ENCODE assay signal across 8 cellular contexts in genomic region chr7:149125864-149126661, GRCh38. TPM values are rescaled to one million over a fixed set of nuclear protein-coding genes. Genes with fewer than 3 reads are reported as not detected.
DNase-seq lines count a peak whose midpoint lies in the region; ATAC-seq, FAIRE-seq and TF ChIP-seq lines count a peak whose summit lies in the region.

Gene ZNF425, minus strand, starts transcription at chr7:149126324. Its CDS starts 111 bp downstream, at chr7:149126213.

- FAIRE-seq in HepG2 (lab: Jason Lieb, UNC) = peak; percentile 8

- peaks cover 17 to 22% (median 19%) of the 10 kb centered on the region in 10 experiments for H3K4me1 ChIP-seq in BLaER1 treated with 17β-estradiol and CSF1 and Interleukin-3, amounts not matched to agents 10 nM and 100 nM
- H3K4me1 ChIP-seq in HepG2 (ENCODE audit: insufficient read depth, low read length) = peaks cover 18% of the 10 kb centered on the region

- H3K36me3 ChIP-seq in BLaER1 treated with 17β-estradiol and CSF1 and Interleukin-3, amounts not matched to agents 10 nM and 100 nM = peaks cover 19 to 23% (median 22%) of the 10 kb centered on the region in 11 experiments
- H3K36me3 ChIP-seq in HepG2 (replicated peaks in 1 of 2; ENCODE audit: control insufficient read depth in 1 of 2, insufficient read depth in 2 of 2, low read length in 2 of 2) = peaks cover 0 to 10% of the 10 kb centered on the region in 2 experiments; a peak in 1 of 5 replicates

- in situ Hi-C loops in HepG2 (cut with HindIII; ENCODE audit: extremely low pct_ligation_motif_present, low pct_unique_long_range_greater_than_20kb) = no loop called here

- H3K27ac Mint-ChIP-seq in activated CD4-positive, alpha-beta T cell treated with anti-CD3 and anti-CD28 coated beads, Interleukin-2, amount 10 ng/mL, durations not matched to agents 24 days and 14 days = peak within 1 kb of the TSS; percentile 98

- peaks cover 5% of the 10 kb centered on the region for H3K9me3 Mint-ChIP-seq in activated CD4-positive, alpha-beta T cell treated with anti-CD3 and anti-CD28 coated beads, Interleukin-2, amount 10 ng/mL, durations not matched to agents 24 days and 14 days

- peaks cover 18% of the 10 kb centered on the region for H3K4me1 Mint-ChIP-seq in activated CD4-positive, alpha-beta T cell treated with anti-CD3 and anti-CD28 coated beads, Interleukin-2, amount 10 ng/mL, durations not matched to agents 24 days and 14 days

- TF ChIP-seq POLR2A in HepG2 (IDR thresholded peaks at IDR 0.05; ENCODE audit: insufficient read depth in 1 of 2, low read depth in 2 of 2, low read length in 2 of 2) = peak; percentile 96 to 97

- H3K4me3 ChIP-seq in BLaER1 treated with 17β-estradiol and CSF1 and Interleukin-3, amounts not matched to agents 10 nM and 100 nM = peak within 1 kb of the TSS; percentile 76 to 99 (median 91)
- peak within 1 kb of the TSS; percentile 97 for H3K4me3 ChIP-seq in coronary artery
- peak within 1 kb of the TSS; percentile 81 to 98 (median 92) for H3K4me3 ChIP-seq in HepG2 (replicated peaks in 1 of 3; ENCODE audit: insufficient read depth in 1 of 3, low read depth in 2 of 3, low read length in 3 of 3)

- H3K9me3 ChIP-seq in BLaER1 treated with 17β-estradiol and CSF1 and Interleukin-3, amounts not matched to agents 10 nM and 100 nM (replicated peaks in 1 of 11) = peaks cover 18 to 22% (median 20%) of the 10 kb centered on the region in 11 experiments
- H3K9me3 ChIP-seq in HepG2 (ENCODE audit: low read length) = peaks cover 10% of the 10 kb centered on the region

- H3K36me3 Mint-ChIP-seq in activated CD4-positive, alpha-beta T cell treated with anti-CD3 and anti-CD28 coated beads, Interleukin-2, amount 10 ng/mL, durations not matched to agents 24 days and 14 days (ENCODE audit: low read depth) = peaks cover 36% of the 10 kb centered on the region

- BruUV-seq in HepG2 (replicated peaks; lab: Mats Ljungman, UMichigan) = no TSS peak

- TF ChIP-seq RAD21 in HepG2 (CRISPR knock-in tag; IDR thresholded peaks at IDR 0.05) = peak; percentile 85; the same call in 1 of the 2 replicates

- TF ChIP-seq CTCF in coronary artery (IDR thresholded peaks at IDR 0.05) = peak; percentile 97
- TF ChIP-seq CTCF in HepG2 (CRISPR knock-in tag; IDR thresholded peaks at IDR 0.05) = peak; percentile 97

- H3K27me3 ChIP-seq in BLaER1 treated with 17β-estradiol and CSF1 and Interleukin-3, amounts not matched to agents 10 nM and 100 nM = no peaks in the 10 kb centered on the region
- H3K27me3 ChIP-seq in HepG2 (ENCODE audit: control insufficient read depth in 1 of 2, insufficient read depth in 2 of 2, low read length in 2 of 2) = no peaks in the 10 kb centered on the region; a peak in 2 of 5 replicates

- peak within 1 kb of the TSS; percentile 92 to 98 (median 96) for H3K9ac ChIP-seq in BLaER1 treated with 17β-estradiol and CSF1 and Interleukin-3, amounts not matched to agents 10 nM and 100 nM
- H3K9ac ChIP-seq in HepG2 (ENCODE audit: insufficient read depth, low read depth, low read length) = peak within 1 kb of the TSS; percentile 98

- DNase-seq in GM19240 (ENCODE audit: insufficient read length, low spot score) = peak; percentile 83
- DNase-seq in NCI-H510A treated with DMSO at 0.1 percent for 48 hours (lab: John Stamatoyannopoulos, UW) = peak; percentile 65
- DNase-seq in activated CD4-positive, alpha-beta T cell treated with anti-CD3 and anti-CD28 coated beads, Interleukin-2, amount 10 ng/mL, durations not matched to agents 24 days and 14 days = peak; percentile 99
- DNase-seq in coronary artery (ENCODE audit: low spot score) = peak; percentile 94
- peak; percentile 85 for DNase-seq in HepG2 (ENCODE audit: low spot score)
- DNase-seq in stimulated activated CD4-positive, alpha-beta T cell treated with anti-CD3 and anti-CD28 coated beads, Interleukin-4, amount 100 ng/mL, for 1 hour = peak; percentile 96

- ATAC-seq in HG03457 (IDR thresholded peaks at IDR 0.05; ENCODE audit: unreplicated experiment) = peak; percentile 87
- ATAC-seq in HepG2 = peak; percentile 92

- H4K20me1 ChIP-seq in BLaER1 treated with 17β-estradiol and CSF1 and Interleukin-3, amounts not matched to agents 10 nM and 100 nM = 0 out of 22 replicates have a peak, but pooled peaks cover 0 to 3% (median 0%) of the 10 kb centered on the region in 11 experiments
- H4K20me1 ChIP-seq in HepG2 (ENCODE audit: insufficient read depth, low read length) = no peaks in the 10 kb centered on the region

- H3K27me3 Mint-ChIP-seq in activated CD4-positive, alpha-beta T cell treated with anti-CD3 and anti-CD28 coated beads, Interleukin-2, amount 10 ng/mL, durations not matched to agents 24 days and 14 days = no peaks in the 10 kb centered on the region

- peak within 1 kb of the TSS; percentile 86 to 97 (median 95) for H3K27ac ChIP-seq in BLaER1 treated with 17β-estradiol and CSF1 and Interleukin-3, amounts not matched to agents 10 nM and 100 nM
- H3K27ac ChIP-seq in coronary artery (peak within 1 kb of the TSS; percentile 95 to 99), HepG2 (ENCODE audit: extremely low read length, insufficient read depth, low read length) (peak within 1 kb of the TSS; percentile 86)

- intact Hi-C loops in activated CD4-positive, alpha-beta T cell treated with anti-CD3 and anti-CD28 coated beads, Interleukin-2, amount 10 ng/mL, durations not matched to agents 24 days and 14 days (cut with micrococcal nuclease) = loop anchor here (1.0 to 10.0 kb wide), 7 partner anchors 21 to 371 kb away; partner anchors contain the start of genes PDIA4, ZNF398, ZNF746 and ZNF783
- intact Hi-C loops in HepG2 (cut with micrococcal nuclease; ENCODE audit: unreplicated experiment) = loop anchor here (1.0 kb wide), 2 partner anchors 22 to 36 kb away; partner anchors contain the start of gene ZNF786

- CTCF ChIA-PET in HepG2 (lab: Yijun Ruan, JAX; ENCODE audit: low intra/inter-chr PET ratio, low total read pairs) = interaction anchor here (0.6 to 3.5 kb wide), 3 partner anchors 21 to 120 kb away, joined by 3 to 26 read pairs (median 15); partner anchors contain the start of genes ZNF398 and ZNF786

- POLR2A ChIA-PET in HepG2 (lab: Yijun Ruan, JAX) = interaction anchor here (0.6 to 2.8 kb wide), 4 partner anchors 22 to 69 kb away, joined by 3 to 42 read pairs (median 4); partner anchors contain the start of genes ZNF282 and ZNF398

- H3K4me2 ChIP-seq in BLaER1 treated with 17β-estradiol and CSF1 and Interleukin-3, amounts not matched to agents 10 nM and 100 nM = peak within 1 kb of the TSS; percentile 80 to 97 (median 91)
- peak within 1 kb of the TSS; percentile 88 for H3K4me2 ChIP-seq in HepG2 (ENCODE audit: low read depth, low read length)

- peak in 1 of 2 experiments; percentile 62; a peak in 1 of 4 replicates for TF ChIP-seq EP300 in HepG2 (IDR thresholded peaks at IDR 0.05; ENCODE audit: low read depth in 2 of 2, low read length in 2 of 2)
- TF ChIP-seq EP300 in HepG2 (CRISPR knock-in tag; IDR thresholded peaks at IDR 0.05; ENCODE audit: borderline replicate concordance) = no peak

- H3K4me3 Mint-ChIP-seq in activated CD4-positive, alpha-beta T cell treated with anti-CD3 and anti-CD28 coated beads, Interleukin-2, amount 10 ng/mL, durations not matched to agents 24 days and 14 days = peak within 1 kb of the TSS; percentile 90

- H2AFZ ChIP-seq in HepG2 (ENCODE audit: low read length) = no peak within 1 kb of the TSS

- 0% methylated on average over 16 of the region's 72 CpGs for WGBS in HepG2 (ENCODE audit: low lambda C conversion rate)

- peaks cover 22% of the 10 kb centered on the region for H3K79me2 ChIP-seq in HepG2 (ENCODE audit: insufficient read depth, low read length)

TF ChIP-seq in HepG2, 621 proteins besides CTCF, POLR2A, EP300 and RAD21 (continues in another document):
- TF ChIP-seq TBL1XR1 (IDR thresholded peaks at IDR 0.05; ENCODE audit: borderline replicate concordance, low read length, partially characterized antibody) (peak; percentile 60), EEA1 (CRISPR knock-in tag; IDR thresholded peaks at IDR 0.05; ENCODE audit: borderline replicate concordance) (peak; percentile 57; the same call in 1 of the 2 replicates), TARDBP (CRISPR knock-in tag; IDR thresholded peaks at IDR 0.05) (peak; percentile 90), NPAS2 (CRISPR knock-in tag; IDR thresholded peaks at IDR 0.05; ENCODE audit: borderline replicate concordance) (no peak), PCBP2 (optimal IDR thresholded peaks at IDR 0.05; ENCODE audit: low read depth, low read length, poor library complexity, severe bottlenecking) (no peak)

RNA-seq across cellular contexts. Expression of gene ZNF425, which starts in this region (rescaled TPM):
- total RNA-seq in activated CD4-positive, alpha-beta T cell treated with anti-CD3 and anti-CD28 coated beads, Interleukin-2, amount 10 ng/mL, durations not matched to agents 24 days and 14 days = 0.44 and 0.92 TPM in 2 replicates
- total RNA-seq in HepG2 (2016; rRNA removed; fragmentation: Illumina TruSeq; extraction: Trizol) = 0.97 and 1.1 TPM in 2 replicates
- 0.09 and 0.61 TPM in 2 replicates for total RNA-seq in HepG2 (2016; cell fraction: cytosol; rRNA removed; fragmentation: Illumina TruSeq; extraction: Trizol; ENCODE audit: low read depth)
- total RNA-seq in HepG2 (2016; cell fraction: insoluble cytoplasmic fraction; rRNA removed; fragmentation: Illumina TruSeq; extraction: Trizol) = 0.82 and 1.1 TPM in 2 replicates
- 0.24 and 0.49 TPM in 2 replicates for total RNA-seq in HepG2 (2016; cell fraction: membrane; rRNA removed; fragmentation: Illumina TruSeq; extraction: Trizol)
- 0.43 and 0.53 TPM in 2 replicates for total RNA-seq in HepG2 (2016; cell fraction: nucleus; rRNA removed; fragmentation: Illumina TruSeq; extraction: Trizol)
- polyA plus RNA-seq in HepG2 (2011; rRNA removed) = 0.51 and 0.55 TPM in 2 replicates
- 0.51 and 0.69 TPM in 2 replicates for polyA plus RNA-seq in HepG2 (2011; cell fraction: cytosol; rRNA removed)
- 0.42 and 0.66 TPM in 2 replicates for polyA plus RNA-seq in HepG2 (2011; cell fraction: nucleus; rRNA removed)
- 0.97 and 1.6 TPM in 2 replicates for polyA plus RNA-seq in HepG2 (2012)
- polyA plus RNA-seq in HepG2 (2016; cell fraction: cytosol; fragmentation: Illumina TruSeq; extraction: Trizol; ENCODE audit: low read depth) = 0.28 TPM in 1 of 2 replicates, not detected in the other
- polyA plus RNA-seq in HepG2 (2016; cell fraction: insoluble cytoplasmic fraction; fragmentation: Illumina TruSeq; extraction: Trizol; ENCODE audit: low read depth) = 0.74 and 1.1 TPM in 2 replicates
- 0.17 and 0.31 TPM in 2 replicates for polyA plus RNA-seq in HepG2 (2016; cell fraction: membrane; fragmentation: Illumina TruSeq; extraction: Trizol; ENCODE audit: low read depth)
- 0.93 and 1.4 TPM in 2 replicates for polyA plus RNA-seq in HepG2 (2016; cell fraction: nucleus; fragmentation: Illumina TruSeq; extraction: Trizol; ENCODE audit: insufficient read depth, low read depth)
- 0.16 and 1.4 TPM in 2 replicates for polyA minus RNA-seq in HepG2 (2011; rRNA and poly(A)+ RNA removed; ENCODE audit: low replicate concordance)
- 0.62 and 1.7 TPM in 2 replicates for polyA minus RNA-seq in HepG2 (2011; cell fraction: cytosol; rRNA and poly(A)+ RNA removed)
- 0.77 and 1.2 TPM in 2 replicates for polyA minus RNA-seq in HepG2 (2011; cell fraction: nucleus; rRNA and poly(A)+ RNA removed)

Comparison
In these comparisons a context has a peak if more than half of its experiments do, and no peak if none do; other contexts are left out.
1. Peak in every context shown above with its lines: DNase-seq, ATAC-seq, H3K4me3 ChIP-seq and H3K27ac ChIP-seq.
2. Peak in DNase-seq in activated CD4-positive, alpha-beta T cell treated with anti-CD3 and anti-CD28 coated beads, Interleukin-2, amount 10 ng/mL, durations not matched to agents 24 days and 14 days; RNA of the gene not detected or under 1 TPM.